Comparison of ENCODE assay signal across 20 cellular contexts in the genomic region with DNA sequence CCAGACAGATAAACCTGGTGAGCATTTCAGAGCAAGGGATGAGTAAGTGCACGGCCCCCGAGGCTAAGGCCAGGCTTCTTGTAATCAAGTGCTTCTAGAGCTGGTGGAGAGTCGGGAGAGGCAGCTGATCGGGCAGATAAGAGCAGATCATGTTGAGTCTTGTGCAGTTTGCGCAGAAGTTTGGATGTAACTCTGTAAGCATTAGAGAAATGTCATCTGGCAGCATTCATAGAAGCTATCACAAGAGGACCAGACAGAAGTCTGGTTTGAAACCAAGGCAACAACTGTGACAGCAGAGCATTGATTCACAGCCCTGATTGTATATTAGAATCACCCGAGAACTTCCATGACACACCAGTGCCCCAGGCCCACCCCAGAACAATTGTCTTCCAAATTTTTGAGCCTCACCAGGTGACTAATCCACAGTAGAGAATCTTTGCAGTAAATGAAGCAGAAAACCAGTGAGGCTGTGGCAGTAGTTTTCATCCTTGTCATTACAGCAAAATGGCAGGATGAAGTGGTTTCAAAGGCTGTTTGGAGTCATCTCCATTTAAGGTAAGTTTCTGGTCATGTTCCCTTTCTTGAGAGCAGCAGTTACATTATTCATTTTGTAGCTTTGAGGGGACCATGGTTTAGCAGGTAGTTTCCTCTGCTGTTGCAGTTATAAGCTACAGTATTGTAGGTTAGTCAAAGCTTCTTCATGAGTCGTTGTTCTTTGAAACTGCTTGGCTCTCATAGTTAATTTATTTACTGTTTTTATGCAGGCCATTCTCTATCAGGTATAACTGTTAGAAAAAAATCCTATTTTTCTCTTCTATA.
DNase-seq lines count a peak whose midpoint lies in the region; ATAC-seq, FAIRE-seq and TF ChIP-seq lines count a peak whose summit lies in the region.
"Had no signal": no experiment of that assay in that cellular context is flagged by ENCODE, and none has a peak within 500 bp of the region (broad histone marks: within the 10 kb centered on the region; RNA-seq: fewer than 3 reads in every experiment).

No MANE protein-coding gene starts in this region.

- CTCF ChIA-PET in RWPE1 (lab: Yijun Ruan, JAX): interaction anchor here (0.6 kb wide), 1 partner anchor 20 kb away, joined by 3 read pairs; no protein-coding TSS in a partner anchor

- H3K9ac ChIP-seq in smooth muscle cell (ENCODE audit: low read depth): peak overlapping the region; percentile 81
- H3K9ac ChIP-seq: neural progenitor cell had no signal

- FAIRE-seq in HTR-8/SVneo (lab: Jason Lieb, UNC): peak; percentile 72

- TF ChIP-seq CTCF in RWPE1 (conservative IDR thresholded peaks at IDR 0.05; ENCODE audit: low read depth) (no peak), fibroblast of villous mesenchyme (IDR thresholded peaks at IDR 0.05; ENCODE audit: insufficient read depth, low read depth, low read length) (no peak), smooth muscle cell (IDR thresholded peaks at IDR 0.05; ENCODE audit: borderline replicate concordance, insufficient read depth, poor library complexity, severe bottlenecking) (no peak)

- H4K20me1 ChIP-seq in smooth muscle cell (ENCODE audit: low read depth): peaks cover 30% of the 10 kb centered on the region

- H3K36me3 ChIP-seq in smooth muscle cell (ENCODE audit: low read depth): peaks cover 5% of the 10 kb centered on the region
- H3K36me3 ChIP-seq: neural progenitor cell had no signal

- peaks cover 5% of the 10 kb centered on the region for H3F3A ChIP-seq in smooth muscle cell (ENCODE audit: low read depth)

- no peaks in the 10 kb centered on the region for H3K9me3 ChIP-seq in smooth muscle cell (replicated peaks; ENCODE audit: low read depth)

- peaks cover 5% of the 10 kb centered on the region for H3K4me1 ChIP-seq in smooth muscle cell (ENCODE audit: low read depth)

- peak; percentile 29 for DNase-seq in HTR-8/SVneo (ENCODE audit: insufficient read length, low spot score)
- peak; percentile 86 for DNase-seq in RWPE1 (ENCODE audit: low spot score)
- DNase-seq in fibroblast of villous mesenchyme (ENCODE audit: low read depth): peak; percentile 45
- DNase-seq in smooth muscle cell (lab: John Stamatoyannopoulos, UW; ENCODE audit: unreplicated experiment): no peak
- DNase-seq in activated CD4-positive, CD25-positive, alpha-beta regulatory T cell (lab: John Stamatoyannopoulos, UW): no peak
- DNase-seq: activated CD4-positive, alpha-beta T cell treated with anti-CD3 and anti-CD28 coated beads, Interleukin-2, amount 50 U/mL, for 1 hour; activated naive CD8-positive, alpha-beta T cell treated with anti-CD3 and anti-CD28 coated beads, Interleukin-2, amount 10 ng/mL, durations not matched to agents 7 days and 5 days; activated T-cell treated with anti-CD3 and anti-CD28 coated beads, Interleukin-2, amount 50 U/mL, for 24 hours; caudate nucleus; DND-41; foreskin melanocyte; MM.1S; NCI-H2081 treated with DMSO at 0.1 percent for 48 hours; right cardiac atrium; SHP77; stimulated activated CD4-positive, alpha-beta T cell treated with anti-CD3 and anti-CD28 coated beads, Interleukin-1b, Interleukin-23, amount 100 ng/mL, for 48 hours had no signal

- H3K27ac ChIP-seq in RWPE1 (peak overlapping the region; percentile 67), smooth muscle cell (ENCODE audit: low read depth) (peak overlapping the region; percentile 92)
- H3K27ac ChIP-seq: C4-2B, neural progenitor cell had no signal

- no peak overlapping the region for H2AFZ ChIP-seq in smooth muscle cell (ENCODE audit: low read depth)
- H2AFZ ChIP-seq: neural progenitor cell had no signal

- 32% methylated on average over 7 of the region's 7 CpGs for WGBS in smooth muscle cell (ENCODE audit: low lambda C conversion rate)

- H3K79me2 ChIP-seq in smooth muscle cell (ENCODE audit: low read depth): peaks cover 59% of the 10 kb centered on the region

- POLR2A ChIA-PET in RWPE1 (lab: Yijun Ruan, JAX; ENCODE audit: low non-redundant PET): interaction anchor here (1.0 kb wide), 1 partner anchor 85 kb away, joined by 4 read pairs; no protein-coding TSS in a partner anchor

- ATAC-seq in GM19467 (IDR thresholded peaks at IDR 0.05; ENCODE audit: unreplicated experiment): no peak
- ATAC-seq in HG02885 (IDR thresholded peaks at IDR 0.05; ENCODE audit: poor library complexity, unreplicated experiment): no peak
- ATAC-seq: right cardiac atrium had no signal

- H3K4me3 ChIP-seq in fibroblast of villous mesenchyme (ENCODE audit: low read depth, low read length) (no peak overlapping the region), smooth muscle cell (peak overlapping the region; percentile 23)
- H3K4me3 ChIP-seq: neural progenitor cell had no signal

- H3K27me3 ChIP-seq in smooth muscle cell (ENCODE audit: low read depth): no peaks in the 10 kb centered on the region
- H3K27me3 ChIP-seq: neural progenitor cell had no signal

- peak overlapping the region; percentile 48 for H3K4me2 ChIP-seq in smooth muscle cell
- H3K4me2 ChIP-seq: neural progenitor cell had no signal

Comparison
In these comparisons a context has a peak if more than half of its experiments do, and no peak if none do; other contexts are left out.
1. DNase-seq: peak in HTR-8/SVneo (single experiment), RWPE1 (single experiment) and fibroblast of villous mesenchyme (single experiment); none in smooth muscle cell (single experiment) and activated CD4-positive, CD25-positive, alpha-beta regulatory T cell (0 of 4).